1 cellular context compared by ENCODE assay signal in genomic region chrX:24027086-24027485, GRCh38.
TF ChIP-seq lines count a peak whose summit lies in the region.

TSS of gene KLHL15 (minus strand) at chrX:24027186. CDS start at chrX:24006693, 20,493 bp downstream.

TF ChIP-seq in HCT116, 20 proteins besides CTCF, POLR2A, EP300 and RAD21 (continued from another document):
- TF ChIP-seq SRF (IDR thresholded peaks at IDR 0.05; ENCODE audit: low read depth) = no peak
- no peak for TF ChIP-seq JUND (IDR thresholded peaks at IDR 0.05)
- TF ChIP-seq CBX3 (IDR thresholded peaks at IDR 0.05; ENCODE audit: low read depth) = no peak
- TF ChIP-seq ZFX (IDR thresholded peaks at IDR 0.05) = no peak
- no peak for TF ChIP-seq ZBTB33 (IDR thresholded peaks at IDR 0.05; ENCODE audit: extremely low read depth, insufficient replicate concordance, low read length)
- no peak for TF ChIP-seq ATF3 (IDR thresholded peaks at IDR 0.05)
- TF ChIP-seq ELF1 (IDR thresholded peaks at IDR 0.05; ENCODE audit: borderline replicate concordance, low read depth) = no peak
